In genomic region chr11:58745705-58746364, GRCh38 we compare ENCODE assay signal across 33 cellular contexts. TPM values are rescaled to one million over a fixed set of nuclear protein-coding genes. Genes with fewer than 3 reads are reported as not detected.
"Had no signal": no experiment of that assay in that cellular context is flagged by ENCODE, and none has a peak within 500 bp of the region (broad histone marks: within the 10 kb centered on the region; RNA-seq: fewer than 3 reads in every experiment).

No MANE protein-coding gene starts in this region.

- H3K27me3 Mint-ChIP-seq: activated naive CD8-positive, alpha-beta T cell treated with anti-CD3 and anti-CD28 coated beads, Interleukin-2, amount 10 ng/mL, durations not matched to agents 7 days and 5 days had no signal

- H3K4me3 Mint-ChIP-seq: activated naive CD4-positive, alpha-beta T cell treated with anti-CD3 and anti-CD28 coated beads, Interleukin-2, amount 10 ng/mL, durations not matched to agents 7 days and 5 days; activated naive CD8-positive, alpha-beta T cell treated with anti-CD3 and anti-CD28 coated beads, Interleukin-2, amount 10 ng/mL, durations not matched to agents 7 days and 5 days; activated T-helper 1 cell treated with anti-CD3 and anti-CD28 coated beads, Interleukin-12 subunit alpha, Interleukin-12 subunit beta, Interleukin-2, Interleukin-4 antibody, amounts not matched to agents 30 ng/mL and 10 ng/mL and 1 ng/mL, durations not matched to agents 14 hours and 24 hours and 36 hours; effector memory CD8-positive, alpha-beta T cell; natural killer cell treated with Interleukin-12 subunit alpha and Interleukin-12 subunit beta and Interleukin-15 and Interleukin-18, amount 100 ng/mL, for 72 hours; stimulated activated naive CD8-positive, alpha-beta T cell treated with anti-CD3 and anti-CD28 coated beads, Interleukin-15, Interleukin-2, amounts not matched to agents 100 ng/mL and 50 ng/mL, for 24 hours had no signal

- H3K4me3 ChIP-seq: ascending aorta, coronary artery, dorsolateral prefrontal cortex, gastrocnemius medialis, mucosa of descending colon, right lobe of liver, thoracic aorta had no signal

- FAIRE-seq: urothelium cell line had no signal

- H3K27ac Mint-ChIP-seq: activated naive CD4-positive, alpha-beta T cell treated with anti-CD3 and anti-CD28 coated beads, Interleukin-2, amount 10 ng/mL, durations not matched to agents 7 days and 5 days; activated naive CD8-positive, alpha-beta T cell treated with anti-CD3 and anti-CD28 coated beads, Interleukin-2, amount 10 ng/mL, durations not matched to agents 7 days and 5 days; activated T-helper 1 cell treated with anti-CD3 and anti-CD28 coated beads, Interleukin-12 subunit alpha, Interleukin-12 subunit beta, Interleukin-2, Interleukin-4 antibody, amounts not matched to agents 30 ng/mL and 10 ng/mL and 1 ng/mL, durations not matched to agents 14 hours and 24 hours and 36 hours; effector memory CD8-positive, alpha-beta T cell; natural killer cell treated with Interleukin-12 subunit alpha and Interleukin-12 subunit beta and Interleukin-15 and Interleukin-18, amount 100 ng/mL, for 72 hours; stimulated activated naive CD8-positive, alpha-beta T cell treated with anti-CD3 and anti-CD28 coated beads, Interleukin-15, Interleukin-2, amounts not matched to agents 100 ng/mL and 50 ng/mL, for 24 hours had no signal

- DNase-seq: activated CD4-positive, alpha-beta T cell treated with anti-CD3 and anti-CD28 coated beads for 4 hours; activated CD4-positive, alpha-beta T cell treated with anti-CD3 and anti-CD28 coated beads, Interleukin-2, amount 50 U/mL, for 48 hours; activated CD8-positive, alpha-beta memory T cell treated with anti-CD3 and anti-CD28 coated beads for 24 hours; activated effector memory CD4-positive, alpha-beta T cell treated with anti-CD3 and anti-CD28 coated beads, Interleukin-2, amount 50 U/mL, for 16 hours; activated naive CD4-positive, alpha-beta T cell treated with anti-CD3 and anti-CD28 coated beads, Interleukin-2, amount 10 ng/mL, durations not matched to agents 7 days and 5 days; activated naive CD8-positive, alpha-beta T cell treated with anti-CD3 and anti-CD28 coated beads, Interleukin-2, amount 10 ng/mL, durations not matched to agents 7 days and 5 days; activated T-cell treated with anti-CD3 and anti-CD28 coated beads, Interleukin-2, amount 50 U/mL, for 1 hour; brain microvascular endothelial cell; dorsolateral prefrontal cortex; effector memory CD8-positive, alpha-beta T cell; gastrocnemius medialis; glutamatergic neuron; islet precursor cell; left cardiac atrium; left ventricle myocardium superior; mucosa of descending colon; right lobe of liver; stimulated activated CD4-positive, alpha-beta T cell treated with anti-CD3 and anti-CD28 coated beads, Interleukin-4, amount 100 ng/mL, for 1 hour had no signal

- H3K36me3 Mint-ChIP-seq: activated naive CD4-positive, alpha-beta T cell treated with anti-CD3 and anti-CD28 coated beads, Interleukin-2, amount 10 ng/mL, durations not matched to agents 7 days and 5 days had no signal

- H3K27me3 ChIP-seq: ascending aorta, brain microvascular endothelial cell, gastrocnemius medialis, neutrophil, right lobe of liver had no signal

- H3K27ac ChIP-seq: ascending aorta, brain microvascular endothelial cell, coronary artery, dorsolateral prefrontal cortex, gastrocnemius medialis, neutrophil, right lobe of liver, thoracic aorta, VCaP had no signal

- ATAC-seq: effector memory CD8-positive, alpha-beta T cell; gastrocnemius medialis; left cardiac atrium; left ventricle myocardium superior; mucosa of descending colon; natural killer cell treated with Interleukin-12 subunit alpha and Interleukin-12 subunit beta and Interleukin-15 and Interleukin-18, amount 100 ng/mL, for 72 hours; right lobe of liver had no signal

- H3K36me3 ChIP-seq: ascending aorta, brain microvascular endothelial cell, gastrocnemius medialis, neutrophil, right lobe of liver, thoracic aorta had no signal

- H3K4me1 ChIP-seq: ascending aorta, gastrocnemius medialis, right lobe of liver had no signal

- H3K9me3 ChIP-seq: gastrocnemius medialis, right lobe of liver, thoracic aorta had no signal

RNA-seq across cellular contexts. Expression of gene GLYAT, which starts 14.1 kb away (rescaled TPM):
- total RNA-seq: activated naive CD8-positive, alpha-beta T cell treated with anti-CD3 and anti-CD28 coated beads, Interleukin-2, amount 10 ng/mL, durations not matched to agents 7 days and 5 days; activated T-helper 1 cell treated with anti-CD3 and anti-CD28 coated beads, Interleukin-12 subunit alpha, Interleukin-12 subunit beta, Interleukin-2, Interleukin-4 antibody, amounts not matched to agents 30 ng/mL and 10 ng/mL and 1 ng/mL, durations not matched to agents 14 hours and 24 hours and 36 hours; ascending aorta; cerebellum; lung microvascular endothelial cell; mucosa of descending colon; myocyte; natural killer cell treated with Interleukin-12 subunit alpha and Interleukin-12 subunit beta and Interleukin-15 and Interleukin-18, amount 100 ng/mL, for 72 hours; osteocyte; posterior vena cava; skeletal muscle tissue; thoracic aorta had no signal
